ENCODE assay signal across 28 cellular contexts in the genomic region with DNA sequence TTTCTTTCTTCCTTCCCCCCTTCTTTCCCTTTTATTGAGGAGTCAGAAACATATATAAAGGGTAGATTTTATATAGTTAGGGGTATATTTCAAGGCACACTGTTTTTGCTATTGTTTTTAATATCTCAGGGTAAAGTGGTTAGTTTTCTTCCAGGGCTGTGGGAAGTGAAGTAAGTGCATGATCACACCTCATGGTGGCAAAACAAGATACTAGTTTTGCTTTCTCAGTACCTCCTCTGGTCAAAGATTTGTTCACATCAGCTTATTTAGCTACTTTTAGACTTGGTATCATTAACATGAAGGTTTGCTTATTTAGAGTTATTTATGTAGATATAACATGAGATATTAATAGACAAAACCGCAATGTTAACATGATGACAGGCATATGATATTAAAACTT. TPM values are rescaled to one million over a fixed set of nuclear protein-coding genes. Genes with fewer than 3 reads are reported as not detected.
"Had no signal": no experiment of that assay in that cellular context is flagged by ENCODE, and none has a peak within 500 bp of the region (broad histone marks: within the 10 kb centered on the region; RNA-seq: fewer than 3 reads in every experiment).

No MANE protein-coding gene starts in this region.

- H3K4me3 Mint-ChIP-seq: T-cell had no signal

- H3K36me3 Mint-ChIP-seq: T-cell had no signal

- H3K4me3 ChIP-seq: MG63, PC-9, SJSA1, SK-N-MC had no signal

- H3K27ac ChIP-seq: PC-9, SJSA1, SK-N-MC had no signal

- H2AFZ ChIP-seq: PC-9 had no signal

- H3K4me1 ChIP-seq: SJSA1 had no signal

- H3K27me3 ChIP-seq: MG63, SJSA1 had no signal

- H3K9me3 ChIP-seq: MG63, SJSA1 had no signal

- H3K4me2 ChIP-seq: PC-9 had no signal

- DNase-seq: IMR-90, Karpas-422, KG1, MG63, NCI-H1092, NCI-H1105 treated with DMSO at 0.1 percent for 48 hours, NCI-H1417 treated with DMSO at 0.1 percent for 48 hours, NCI-H146, NCI-H1694 treated with DMSO at 0.1 percent for 48 hours, NCI-H1930, NCI-H2081, NCI-H2107, NCI-H2227 treated with DMSO at 0.1 percent for 48 hours, NCI-H524, NCI-H526 treated with DMSO at 0.1 percent for 48 hours, NCI-H748 treated with DMSO at 0.1 percent for 48 hours, OCI-M1, PC-9, Right ventricle myocardium superior, RPMI8226, SIG-M5, SW 1271, T-cell had no signal

- H3K27ac Mint-ChIP-seq: T-cell had no signal

- H3K27me3 Mint-ChIP-seq: T-cell had no signal

- H3K4me1 Mint-ChIP-seq: T-cell had no signal

- H3K36me3 ChIP-seq: MG63, SJSA1 had no signal

- ATAC-seq: HepG2, T-cell had no signal

RNA-seq across cellular contexts. Expression of gene ADAM29, which starts 21.8 kb away (rescaled TPM):
- total RNA-seq: HepG2, HT1080, IMR-90, NCI-H460, PC-9, Right ventricle myocardium superior, SJSA1, T-cell had no signal
- polyA plus RNA-seq: HepG2, IMR-90 had no signal
